In genomic region chrX:13067842-13068241, GRCh38 we compare ENCODE assay signal across 34 cellular contexts. TPM values are rescaled to one million over a fixed set of nuclear protein-coding genes. Genes with fewer than 3 reads are reported as not detected.
"Had no signal": no experiment of that assay in that cellular context is flagged by ENCODE, and none has a peak within 500 bp of the region (broad histone marks: within the 10 kb centered on the region; RNA-seq: fewer than 3 reads in every experiment).

No MANE protein-coding gene starts in this region.

- H3K36me3 ChIP-seq: adrenal gland, brain microvascular endothelial cell, breast epithelium had no signal

- H3K4me1 ChIP-seq: adrenal gland, body of pancreas, breast epithelium had no signal

- H3K9me3 ChIP-seq: adrenal gland, body of pancreas had no signal

- ATAC-seq: activated CD8-positive, alpha-beta T cell treated with anti-CD3 and anti-CD28 coated beads for 36 hours; activated naive CD4-positive, alpha-beta T cell treated with anti-CD3 and anti-CD28 coated beads, Interleukin-2, amount 50 U/mL, for 72 hours; activated T-cell treated with anti-CD3 and anti-CD28 coated beads, Interleukin-2, amount 50 U/mL, for 4 hours; activated T-cell treated with anti-CD3 and anti-CD28 coated beads, Interleukin-2, amount 50 U/mL, for 72 hours; activated T-helper 17 cell treated with anti-CD3 and anti-CD28 coated beads, Interleukin-2, amount 50 U/mL, for 72 hours; body of pancreas had no signal

- H3K4me3 ChIP-seq: adrenal gland, body of pancreas, breast epithelium had no signal

- H3K27ac ChIP-seq: adrenal gland, body of pancreas, brain microvascular endothelial cell, breast epithelium, VCaP had no signal

- DNase-seq: activated B cell treated with CpG ODN at 0.5 μM for 24 hours; activated CD4-positive, alpha-beta memory T cell treated with anti-CD3 and anti-CD28 coated beads for 36 hours; activated CD4-positive, alpha-beta T cell treated with anti-CD3 and anti-CD28 coated beads for 4 hours; activated CD4-positive, alpha-beta T cell treated with anti-CD3 and anti-CD28 coated beads, Interleukin-2, amount 10 ng/mL, durations not matched to agents 24 days and 14 days; activated CD4-positive, alpha-beta T cell treated with anti-CD3 and anti-CD28 coated beads, Interleukin-2, amount 50 U/mL, for 1 hour; activated CD4-positive, alpha-beta T cell treated with anti-CD3 and anti-CD28 coated beads, Interleukin-2, amount 50 U/mL, for 4 hours; activated CD4-positive, CD25-positive, alpha-beta regulatory T cell treated with anti-CD3 and anti-CD28 coated beads, Interleukin-2, amount 50 U/mL, for 72 hours; activated CD8-positive, alpha-beta memory T cell treated with anti-CD3 and anti-CD28 coated beads, Interleukin-2, amount 50 U/mL, for 4 hours; activated CD8-positive, alpha-beta T cell treated with anti-CD3 and anti-CD28 coated beads for 36 hours; activated effector memory CD4-positive, alpha-beta T cell treated with anti-CD3 and anti-CD28 coated beads, Interleukin-2, amount 50 U/mL, for 16 hours; activated gamma-delta T cell treated with Interleukin-2 at 50 U/mL for 16 hours; activated naive CD4-positive, alpha-beta T cell; activated naive CD4-positive, alpha-beta T cell treated with anti-CD3 and anti-CD28 coated beads for 36 hours; activated naive CD4-positive, alpha-beta T cell treated with anti-CD3 and anti-CD28 coated beads, Interleukin-2, amount 50 U/mL, for 16 hours; activated naive CD8-positive, alpha-beta T cell treated with anti-CD3 and anti-CD28 coated beads for 36 hours; activated T-cell treated with anti-CD3 and anti-CD28 coated beads for 4 hours; activated T-cell treated with anti-CD3 and anti-CD28 coated beads, Interleukin-2, amount 50 U/mL, for 1 hour; activated T-cell treated with anti-CD3 and anti-CD28 coated beads, Interleukin-2, amount 50 U/mL, for 4 hours; activated T-cell treated with anti-CD3 and anti-CD28 coated beads, Interleukin-2, amount 50 U/mL, for 72 hours; adrenal gland; amniotic stem cell; aorta; body of pancreas; brain microvascular endothelial cell; central memory CD4-positive, alpha-beta T cell; T-helper 1 cell; T-helper 9 cell had no signal

- H3K27me3 ChIP-seq: adrenal gland, body of pancreas, brain microvascular endothelial cell had no signal

RNA-seq across cellular contexts. Expression of gene FAM9C, which starts 23.4 kb away (rescaled TPM):
- total RNA-seq: activated B cell treated with CpG ODN at 0.5 μM for 24 hours; activated CD4-positive, alpha-beta T cell treated with anti-CD3 and anti-CD28 coated beads, Interleukin-2, amount 10 ng/mL, durations not matched to agents 24 days and 14 days; activated CD8-positive, alpha-beta memory T cell treated with anti-CD3 and anti-CD28 coated beads for 36 hours; activated CD8-positive, alpha-beta T cell treated with anti-CD3 and anti-CD28 coated beads for 36 hours; activated naive CD4-positive, alpha-beta T cell treated with anti-CD3 and anti-CD28 coated beads for 36 hours; activated naive CD8-positive, alpha-beta T cell treated with anti-CD3 and anti-CD28 coated beads for 36 hours; activated T-cell treated with anti-CD3 and anti-CD28 coated beads, Interleukin-2, amount 50 U/mL, for 4 hours; aorta; body of pancreas; breast epithelium; cardiac septum; cerebellum had no signal
- polyA plus RNA-seq: aorta had no signal
